12 cellular contexts compared by ENCODE assay signal in the genomic region with DNA sequence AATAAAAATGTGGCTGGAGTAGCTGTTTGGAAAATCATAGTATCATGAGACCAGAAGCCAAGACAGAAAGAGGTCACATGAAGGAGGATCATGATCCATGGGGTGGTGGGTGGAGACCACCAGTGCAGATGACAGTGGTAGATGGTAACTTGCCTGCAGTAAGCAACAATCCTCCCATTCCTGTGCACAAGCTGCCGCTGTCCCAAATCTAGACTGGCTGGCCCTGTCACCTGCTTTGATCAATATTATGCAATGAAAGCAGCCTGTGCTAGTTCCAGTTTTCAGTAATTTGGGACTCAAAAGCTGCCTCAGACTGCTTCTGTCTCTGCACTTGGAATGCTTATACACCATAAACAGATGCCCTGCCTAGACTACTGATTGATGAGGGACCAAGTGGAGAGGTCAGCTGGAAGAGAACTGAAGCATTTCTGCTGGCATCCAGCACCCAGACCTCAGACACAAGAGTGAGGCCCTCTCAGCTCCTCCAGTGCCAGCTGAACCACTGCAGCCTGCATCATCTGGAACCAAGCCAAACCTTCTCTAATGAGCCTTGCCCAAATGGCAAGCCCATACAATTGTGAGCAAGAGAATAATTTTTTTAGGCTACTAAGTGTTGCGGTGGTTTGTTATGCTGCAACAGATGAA. TPM values are rescaled to one million over a fixed set of nuclear protein-coding genes. Genes with fewer than 3 reads are reported as not detected.
DNase-seq lines count a peak whose midpoint lies in the region; ATAC-seq, FAIRE-seq and TF ChIP-seq lines count a peak whose summit lies in the region.
"Had no signal": no experiment of that assay in that cellular context is flagged by ENCODE, and none has a peak within 500 bp of the region (broad histone marks: within the 10 kb centered on the region; RNA-seq: fewer than 3 reads in every experiment).

No MANE protein-coding gene starts in this region.

- no peak for FAIRE-seq in bronchial epithelial cell (lab: Jason Lieb, UNC)
- FAIRE-seq: endothelial cell of umbilical vein had no signal

- no peaks in the 10 kb centered on the region for H3K27me3 ChIP-seq in bronchial epithelial cell (ENCODE audit: control insufficient read depth, insufficient read depth, low read length)

- no peak for ATAC-seq in GM19455 (IDR thresholded peaks at IDR 0.05; ENCODE audit: unreplicated experiment)

- TF ChIP-seq CTCF in bronchial epithelial cell (IDR thresholded peaks at IDR 0.05; ENCODE audit: insufficient read depth, low read length, severe bottlenecking), result no peak

- DNase-seq in NCI-H1436 (lab: John Stamatoyannopoulos, UW) (peak; percentile 73), NCI-H1436 treated with DMSO at 0.1 percent for 48 hours (lab: John Stamatoyannopoulos, UW) (no peak), NCI-H2171 treated with DMSO at 0.1 percent for 48 hours (lab: John Stamatoyannopoulos, UW) (peak; percentile 93), bronchial epithelial cell (ENCODE audit: low read depth) (peak; percentile 25), skeletal muscle cell (ENCODE audit: low read depth) (peak; percentile 46), NOMO-1 treated with dmso at 0.1 percent for 144 hours (lab: John Stamatoyannopoulos, UW; ENCODE audit: unreplicated experiment) (no peak)
- no peak for DNase-seq in stimulated activated CD8-positive, alpha-beta memory T cell treated with anti-CD3 and anti-CD28 coated beads, Interleukin-4, amount 100 ng/mL, for 48 hours
- DNase-seq: activated CD4-positive, alpha-beta T cell treated with anti-CD3 and anti-CD28 coated beads for 48 hours; NK-92 treated with Interleukin-12 subunit alpha and Interleukin-12 subunit beta, amount 100 ng/mL, for 24 hours had no signal

- H3K4me3 ChIP-seq in bronchial epithelial cell (ENCODE audit: low read depth, low read length), result no peak overlapping the region
- H3K4me3 ChIP-seq in skeletal muscle cell (ENCODE audit: low read depth, low read length), result no peak overlapping the region

- no peaks in the 10 kb centered on the region for H3K36me3 ChIP-seq in bronchial epithelial cell (ENCODE audit: control insufficient read depth, insufficient read depth, low read length)

RNA-seq across cellular contexts. Expression of a gene that starts 25.0 kb away (rescaled TPM):
- total RNA-seq in bronchial epithelial cell, result 1.6 and 4.9 TPM in 2 replicates
- total RNA-seq: A673, endothelial cell of umbilical vein had no signal

Comparison
In these comparisons a context has a peak if more than half of its experiments do, and no peak if none do; other contexts are left out.
1. DNase-seq: peak in NCI-H1436 (single experiment), NCI-H2171 treated with DMSO at 0.1 percent for 48 hours (single experiment), bronchial epithelial cell (single experiment) and skeletal muscle cell (single experiment); none in NCI-H1436 treated with DMSO at 0.1 percent for 48 hours (single experiment), NOMO-1 treated with dmso at 0.1 percent for 144 hours (single experiment) and stimulated activated CD8-positive, alpha-beta memory T cell treated with anti-CD3 and anti-CD28 coated beads, Interleukin-4, amount 100 ng/mL, for 48 hours (single experiment).